In the genomic region with DNA sequence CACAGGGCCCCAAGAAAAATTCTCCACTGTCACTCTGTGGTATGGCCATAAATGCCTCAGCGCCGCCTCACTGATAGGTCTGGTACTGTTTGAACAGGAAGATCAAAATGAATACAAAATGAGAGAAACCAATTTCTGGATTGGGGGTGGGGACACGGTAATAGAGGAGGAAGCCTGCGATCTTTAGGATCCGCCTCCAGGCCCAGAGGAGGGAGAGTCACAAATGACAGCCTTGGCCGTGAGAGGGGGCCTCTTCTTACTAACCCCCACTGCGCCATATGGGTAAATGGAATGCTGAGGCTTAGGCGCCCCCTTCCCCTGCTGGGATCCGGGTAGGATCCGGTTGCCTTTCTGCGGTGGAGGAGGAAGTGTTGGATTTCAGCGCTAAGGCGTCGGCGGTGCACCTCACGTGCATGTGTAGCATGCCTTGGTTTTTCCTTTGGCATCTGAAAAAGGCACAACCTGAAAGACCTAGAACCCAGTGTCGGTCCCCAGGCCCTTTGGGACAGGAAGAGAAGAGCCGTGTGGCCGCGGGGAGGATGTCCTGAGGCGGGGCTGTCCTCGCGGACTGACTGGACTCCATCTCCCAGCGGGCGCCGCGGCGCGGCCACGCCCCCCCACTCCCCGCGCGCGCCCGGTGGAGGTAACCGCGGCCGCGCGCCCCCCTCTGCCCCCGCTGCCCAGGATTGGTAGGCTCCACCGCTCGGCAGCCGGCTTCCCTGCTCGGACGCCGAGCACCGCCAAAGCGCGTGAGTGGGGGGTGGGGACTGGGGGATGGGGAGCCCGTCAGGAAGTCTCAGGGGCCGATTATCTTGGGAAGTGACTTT, we compare ENCODE assay signal across 8 cellular contexts. TPM values are rescaled to one million over a fixed set of nuclear protein-coding genes. Genes with fewer than 3 reads are reported as not detected.
DNase-seq lines count a peak whose midpoint lies in the region; ATAC-seq and TF ChIP-seq lines count a peak whose summit lies in the region.

No MANE protein-coding gene starts in this region.

- no peaks in the 10 kb centered on the region for H3K27me3 Mint-ChIP-seq in activated naive CD8-positive, alpha-beta T cell treated with anti-CD3 and anti-CD28 coated beads for 36 hours

- peak overlapping the region; percentile 85 for H3K4me3 Mint-ChIP-seq in activated naive CD8-positive, alpha-beta T cell treated with anti-CD3 and anti-CD28 coated beads for 36 hours

- H3K9me3 Mint-ChIP-seq in activated naive CD8-positive, alpha-beta T cell treated with anti-CD3 and anti-CD28 coated beads for 36 hours, result no peaks in the 10 kb centered on the region

- 0 to 1% (median 1%) methylated on average over 40 to 52 of the region's 52 CpGs for WGBS in ovary, 3 donors
- WGBS in thymus, result under 1% methylated on average over 52 of the region's 52 CpGs

- no peaks in the 10 kb centered on the region for H3K27me3 ChIP-seq in ovary
- H3K27me3 ChIP-seq in thymus (ENCODE audit: control insufficient read depth, insufficient read depth), result no peaks in the 10 kb centered on the region

- no peaks in the 10 kb centered on the region for H3K36me3 Mint-ChIP-seq in activated naive CD8-positive, alpha-beta T cell treated with anti-CD3 and anti-CD28 coated beads for 36 hours

- intact Hi-C loops in head of caudate nucleus (cut with DNase I) (loop anchor here (2.0 kb wide), 2 partner anchors 20 to 92 kb away; a partner anchor contains a TSS), ovary (cut with DNase I) (loop anchor here in 2 of 4 donors (5.0 to 10.0 kb wide), 2 partner anchors 86 to 92 kb away; a partner anchor contains a TSS)

- TF ChIP-seq EP300 in ovary (IDR thresholded peaks at IDR 0.05), result no peak

- peak overlapping the region; percentile 80 to 98 for H3K27ac ChIP-seq in ovary
- peak overlapping the region; percentile 99 for H3K27ac ChIP-seq in thymus (ENCODE audit: low read depth)

- TF ChIP-seq POLR2A in ovary (IDR thresholded peaks at IDR 0.05), result peak; percentile 34

- H3K27ac Mint-ChIP-seq in activated naive CD8-positive, alpha-beta T cell treated with anti-CD3 and anti-CD28 coated beads for 36 hours, result peak overlapping the region; percentile 97

- H3K4me1 ChIP-seq in ovary (ENCODE audit: insufficient read depth) (peaks cover 1% of the 10 kb centered on the region), thymus (ENCODE audit: control insufficient read depth, insufficient read depth, low read length) (peaks cover 12% of the 10 kb centered on the region)

- H3K9me3 ChIP-seq in ovary, result no peaks in the 10 kb centered on the region
- no peaks in the 10 kb centered on the region for H3K9me3 ChIP-seq in thymus (ENCODE audit: control insufficient read depth)

- H3K36me3 ChIP-seq in ovary (no peaks in the 10 kb centered on the region), thymus (ENCODE audit: control insufficient read depth, insufficient read depth) (peaks cover 3% of the 10 kb centered on the region)

- DNase-seq in NCI-H1092 (lab: John Stamatoyannopoulos, UW) (peak; percentile 89), SKM-1 treated with dmso at 0.1 percent for 144 hours (lab: John Stamatoyannopoulos, UW; ENCODE audit: unreplicated experiment) (peak; percentile 96), head of caudate nucleus (peak; percentile 73 to 95 (median 88)), ovary (peak; percentile 91 to 94 (median 93))
- peak; percentile 88 for DNase-seq in activated naive CD8-positive, alpha-beta T cell treated with anti-CD3 and anti-CD28 coated beads for 36 hours

- peak; percentile 47 for ATAC-seq in HG02623 (IDR thresholded peaks at IDR 0.05; ENCODE audit: unreplicated experiment)

- H3K4me1 Mint-ChIP-seq in activated naive CD8-positive, alpha-beta T cell treated with anti-CD3 and anti-CD28 coated beads for 36 hours, result peaks cover 62% of the 10 kb centered on the region

- H3K4me3 ChIP-seq in GM08714 (ENCODE audit: low read length) (peak overlapping the region; percentile 90; the same call in 1 of the 2 replicates), ovary (peak overlapping the region; percentile 88), thymus (ENCODE audit: low read length) (peak overlapping the region; percentile 82)

- peak in 2 of 3 donors; percentile 15 to 34 for TF ChIP-seq CTCF in ovary (IDR thresholded peaks at IDR 0.05)

RNA-seq across cellular contexts. Expression of a gene that starts 0.7 kb away (rescaled TPM):
- total RNA-seq in activated naive CD8-positive, alpha-beta T cell treated with anti-CD3 and anti-CD28 coated beads for 36 hours, result 10 to 100 TPM; 50.9 to 51.2 TPM
- 10 to 100 TPM; 29.7 to 53.5 (median 40.1) TPM for total RNA-seq in ovary
- polyA plus RNA-seq in ovary (10 to 100 TPM; 20.3 to 35.4 TPM), thymus (26.0 TPM)

RNA-seq across cellular contexts. Expression of a gene that starts 11.4 kb away (rescaled TPM):
- total RNA-seq in activated naive CD8-positive, alpha-beta T cell treated with anti-CD3 and anti-CD28 coated beads for 36 hours, result 1 to 10 TPM; 8.1 to 8.2 TPM
- total RNA-seq in ovary, result 10 to 100 TPM; 19.4 to 39.7 (median 29.0) TPM
- polyA plus RNA-seq in ovary (10 to 100 TPM; 18.0 to 27.0 TPM), thymus (100 TPM)

RNA-seq across cellular contexts. Expression of a gene that starts 20.6 kb away (rescaled TPM):
- total RNA-seq in activated naive CD8-positive, alpha-beta T cell treated with anti-CD3 and anti-CD28 coated beads for 36 hours, result 10 to 100 TPM; 13.4 to 13.9 TPM
- 10 to 100 TPM; 15.1 to 25.5 (median 18.7) TPM for total RNA-seq in ovary
- polyA plus RNA-seq in ovary, result 10 to 100 TPM; 14.7 to 20.1 TPM
- polyA plus RNA-seq in thymus, result 30.0 TPM

RNA-seq across cellular contexts. Expression of a gene that starts 54.4 kb away (rescaled TPM):
- 100 to 1,000 TPM; 111 to 112 TPM for total RNA-seq in activated naive CD8-positive, alpha-beta T cell treated with anti-CD3 and anti-CD28 coated beads for 36 hours
- 10 to 100 TPM; 20.0 to 34.7 (median 25.8) TPM for total RNA-seq in ovary
- 10 to 100 TPM; 21.1 to 40.6 TPM for polyA plus RNA-seq in ovary
- polyA plus RNA-seq in thymus, result 106 TPM

Comparison
In these comparisons a context has a peak if more than half of its experiments do, and no peak if none do; other contexts are left out.
1. Peak in every context shown above with its lines: DNase-seq, ATAC-seq, H3K4me3 ChIP-seq and H3K27ac ChIP-seq.